8 cellular contexts compared by ENCODE assay signal in genomic region chr19:4373601-4374441, GRCh38. TPM values are rescaled to one million over a fixed set of nuclear protein-coding genes. Genes with fewer than 3 reads are reported as not detected.
A peak's percentile ranks its signal among the peaks of the same experiment; 100 is the strongest.
DNase-seq lines count a peak whose midpoint lies in the region; ATAC-seq, FAIRE-seq and TF ChIP-seq lines count a peak whose summit lies in the region.

No MANE protein-coding gene starts in this region.

- in situ Hi-C loops in brain microvascular endothelial cell (cut with HindIII; ENCODE audit: low pct_ligation_motif_present, low sequenced_read_pairs) = no loop called here

- H3K4me3 ChIP-seq in brain microvascular endothelial cell (ENCODE audit: low read depth, low read length) (no peak overlapping the region), lung (no peak overlapping the region), thyroid gland (replicated peaks in 1 of 3) (no peak overlapping the region), OCI-LY7 (ENCODE audit: low read depth, low read length, poor library complexity, severe bottlenecking) (no peak overlapping the region)

- 52 to 63% methylated on average over 24 of the region's 24 CpGs for WGBS in lung, 2 donors
- 42 to 54% methylated on average over 18 to 23 of the region's 24 CpGs for WGBS in thyroid gland, 2 donors

- BruUV-seq in OCI-LY7 (replicated peaks; lab: Mats Ljungman, UMichigan) = no TSS peak

- H3K4me1 ChIP-seq in lung (ENCODE audit: control insufficient read depth in 2 of 2, insufficient read depth in 2 of 2, low read length in 2 of 2) = peaks cover 16 to 66% of the 10 kb centered on the region in 2 donors
- H3K4me1 ChIP-seq in thyroid gland = peaks cover 75 to 97% of the 10 kb centered on the region in 2 donors
- H3K4me1 ChIP-seq in OCI-LY7 (ENCODE audit: insufficient read depth, low read length, poor library complexity, severe bottlenecking) = peaks cover 54% of the 10 kb centered on the region

- peaks cover 8% of the 10 kb centered on the region for H3K36me3 ChIP-seq in brain microvascular endothelial cell (replicated peaks)
- peaks cover 0 to 4% of the 10 kb centered on the region in 2 donors for H3K36me3 ChIP-seq in lung (ENCODE audit: control insufficient read depth in 2 of 2, insufficient read depth in 2 of 2, low read length in 2 of 2)
- no peaks in the 10 kb centered on the region for H3K36me3 ChIP-seq in thyroid gland
- H3K36me3 ChIP-seq in OCI-LY7 (ENCODE audit: insufficient read depth, low read length) = no peaks in the 10 kb centered on the region

- peak overlapping the region; percentile 41 for H3K27ac Mint-ChIP-seq in T-helper 1 cell treated with Interleukin-12 subunit alpha and Interleukin-12 subunit beta and Interleukin-4 antibody, amounts not matched to agents 30 μg/mL and 1 μg/mL, for 36 hours

- FAIRE-seq in GM12891 (lab: Jason Lieb, UNC) = no peak

- peak overlapping the region; percentile 66 for H3K27ac ChIP-seq in brain microvascular endothelial cell
- H3K27ac ChIP-seq in lung (ENCODE audit: low read depth in 1 of 2, low read length in 1 of 2) = peak overlapping the region; percentile 91 to 92
- peak overlapping the region; percentile 64 to 91 (median 87) for H3K27ac ChIP-seq in thyroid gland
- no peak overlapping the region for H3K27ac ChIP-seq in OCI-LY7 (ENCODE audit: low read depth, low read length, poor library complexity, severe bottlenecking)

- CTCF ChIA-PET in OCI-LY7 (lab: Charles Lee; ENCODE audit: unreplicated experiment) = no interaction called here

- intact Hi-C loops in thyroid gland (cut with DNase I) (no loop called here), OCI-LY7 (cut with micrococcal nuclease; ENCODE audit: unreplicated experiment) (no loop called here)

- no peak overlapping the region for H2AFZ ChIP-seq in OCI-LY7 (ENCODE audit: low read length)

- no peaks in the 10 kb centered on the region for H3K27me3 ChIP-seq in brain microvascular endothelial cell (replicated peaks)
- no peaks in the 10 kb centered on the region for H3K27me3 ChIP-seq in lung (ENCODE audit: control insufficient read depth, insufficient read depth)
- no peaks in the 10 kb centered on the region for H3K27me3 ChIP-seq in thyroid gland

- peaks cover 18% of the 10 kb centered on the region; the same call in 1 of the 2 replicates for H3K79me2 ChIP-seq in OCI-LY7 (ENCODE audit: insufficient read depth, low read depth, low read length)

- H3K9me3 Mint-ChIP-seq in T-helper 1 cell treated with Interleukin-12 subunit alpha and Interleukin-12 subunit beta and Interleukin-4 antibody, amounts not matched to agents 30 μg/mL and 1 μg/mL, for 36 hours = no peaks in the 10 kb centered on the region

- H3K4me1 Mint-ChIP-seq in T-helper 1 cell treated with Interleukin-12 subunit alpha and Interleukin-12 subunit beta and Interleukin-4 antibody, amounts not matched to agents 30 μg/mL and 1 μg/mL, for 36 hours (ENCODE audit: low read depth) = peaks cover 48% of the 10 kb centered on the region

- H4K20me1 ChIP-seq in OCI-LY7 (ENCODE audit: insufficient read depth, low read length) = peaks cover 20% of the 10 kb centered on the region

- H3K9me3 ChIP-seq in lung (ENCODE audit: control insufficient read depth in 2 of 2, insufficient read depth in 1 of 2, low read length in 1 of 2) = no peaks in the 10 kb centered on the region
- no peaks in the 10 kb centered on the region for H3K9me3 ChIP-seq in thyroid gland
- H3K9me3 ChIP-seq in OCI-LY7 (ENCODE audit: low read length) = no peaks in the 10 kb centered on the region

- no peaks in the 10 kb centered on the region for H3K36me3 Mint-ChIP-seq in T-helper 1 cell treated with Interleukin-12 subunit alpha and Interleukin-12 subunit beta and Interleukin-4 antibody, amounts not matched to agents 30 μg/mL and 1 μg/mL, for 36 hours (ENCODE audit: low read depth)

- POLR2A ChIA-PET in OCI-LY7 (lab: Charles Lee) = no interaction called here

- TF ChIP-seq CTCF in brain microvascular endothelial cell (IDR thresholded peaks at IDR 0.05; ENCODE audit: low read depth, low read length, missing control alignments) = no peak
- no peak for TF ChIP-seq CTCF in lung (IDR thresholded peaks at IDR 0.05; ENCODE audit: control extremely low read depth, extremely low read depth)
- TF ChIP-seq CTCF in thyroid gland (IDR thresholded peaks at IDR 0.05) = no peak
- TF ChIP-seq CTCF in OCI-LY7 (conservative IDR thresholded peaks at IDR 0.05; ENCODE audit: low read length) = no peak

- no peaks in the 10 kb centered on the region for H3K9me2 ChIP-seq in OCI-LY7 (ENCODE audit: insufficient read depth, low read length)

- no peak for DNase-seq in T-helper 1 cell
- no peak for DNase-seq in brain microvascular endothelial cell
- no peak for DNase-seq in lung (ENCODE audit: low spot score)
- peak; percentile 51 to 65 for DNase-seq in thyroid gland
- DNase-seq in SIG-M5 (lab: John Stamatoyannopoulos, UW) = no peak
- no peak for DNase-seq in OCI-LY7 (ENCODE audit: low spot score)
- DNase-seq in GM12891 (ENCODE audit: insufficient read length, low spot score) = no peak

- ATAC-seq in lung (ENCODE audit: insufficient read depth, low FRiP score) = no peak

- TF ChIP-seq POLR2A in thyroid gland (IDR thresholded peaks at IDR 0.05) (no peak), GM12891 (IDR thresholded peaks at IDR 0.05; ENCODE audit: low read depth, low read length) (no peak)

- no peak overlapping the region for H3K4me2 ChIP-seq in OCI-LY7 (ENCODE audit: low read length)

- H3K4me3 Mint-ChIP-seq in T-helper 1 cell treated with Interleukin-12 subunit alpha and Interleukin-12 subunit beta and Interleukin-4 antibody, amounts not matched to agents 30 μg/mL and 1 μg/mL, for 36 hours = no peak overlapping the region

- no peaks in the 10 kb centered on the region for H3K27me3 Mint-ChIP-seq in T-helper 1 cell treated with Interleukin-12 subunit alpha and Interleukin-12 subunit beta and Interleukin-4 antibody, amounts not matched to agents 30 μg/mL and 1 μg/mL, for 36 hours (ENCODE audit: low read depth)

TF ChIP-seq in GM12891, 5 proteins besides CTCF, POLR2A, EP300 and RAD21:
- TF ChIP-seq POLR2AphosphoS5 (IDR thresholded peaks at IDR 0.05; ENCODE audit: low read depth, low read length) (no peak), SPI1 (IDR thresholded peaks at IDR 0.05; ENCODE audit: low read depth, low read length) (no peak), PAX5 (IDR thresholded peaks at IDR 0.05; ENCODE audit: insufficient read depth, low read length, severe bottlenecking) (no peak), TAF1 (IDR thresholded peaks at IDR 0.05; ENCODE audit: low read depth, low read length) (no peak), POU2F2 (IDR thresholded peaks at IDR 0.05; ENCODE audit: low read depth, low read length) (no peak)

RNA-seq across cellular contexts. Expression of gene SH3GL1, which starts 26.5 kb away (rescaled TPM):
- total RNA-seq in lung (10 to 100 TPM; 30.6 to 68.6 TPM), thyroid gland (10 to 100 TPM; 33.1 to 42.4 (median 36.7) TPM), OCI-LY7 (2022) (38.9 and 39.0 TPM in 2 replicates)
- polyA plus RNA-seq in lung = 10 to 100 TPM; 53.1 to 65.4 TPM
- 24.3 and 33.2 TPM in 2 replicates for total RNA-seq in OCI-LY7 (2014; rRNA removed; shearing (Covaris generic))
- polyA plus RNA-seq in GM12891 (2012; ENCODE audit: low read depth, missing spikeins) = 25.7 TPM

RNA-seq across cellular contexts. Expression of gene CHAF1A, which starts 28.6 kb away (rescaled TPM):
- total RNA-seq in lung (10 to 100 TPM in 1 of 2 donors, 1 to 10 TPM in 1; 10.0 to 16.7 TPM), thyroid gland (1 to 10 TPM; 4.1 to 5.1 (median 4.4) TPM), OCI-LY7 (2022) (119 and 128 TPM in 2 replicates)
- polyA plus RNA-seq in lung = 1 to 10 TPM; 6.8 to 7.4 TPM
- total RNA-seq in OCI-LY7 (2014; rRNA removed; shearing (Covaris generic)) = 107 and 108 TPM in 2 replicates
- polyA plus RNA-seq in GM12891 (2012; ENCODE audit: low read depth, missing spikeins) = 21.8 TPM

RNA-seq across cellular contexts. Expression of gene MPND, which starts 30.5 kb away (rescaled TPM):
- total RNA-seq in lung (10 to 100 TPM in 1 of 2 donors, 1 to 10 TPM in 1; 9.1 to 30.5 TPM), thyroid gland (10 to 100 TPM in 2 of 4 donors, 1 to 10 TPM in 2; 5.6 to 10.5 (median 9.3) TPM), OCI-LY7 (2022) (19.1 and 19.5 TPM in 2 replicates)
- 10 to 100 TPM; 18.7 to 32.3 TPM for polyA plus RNA-seq in lung
- 6.7 and 7.2 TPM in 2 replicates for total RNA-seq in OCI-LY7 (2014; rRNA removed; shearing (Covaris generic))
- polyA plus RNA-seq in GM12891 (2012; ENCODE audit: low read depth, missing spikeins) = 14.6 TPM

RNA-seq across cellular contexts. Expression of gene STAP2, which starts 35.2 kb away (rescaled TPM):
- total RNA-seq in lung (10 to 100 TPM; 24.4 to 30.0 TPM), thyroid gland (10 to 100 TPM; 12.1 to 50.6 (median 29.7) TPM), OCI-LY7 (2022) (0.57 and 1.2 TPM in 2 replicates)
- 10 to 100 TPM; 24.6 to 32.6 TPM for polyA plus RNA-seq in lung
- 0.13 and 1.3 TPM in 2 replicates for total RNA-seq in OCI-LY7 (2014; rRNA removed; shearing (Covaris generic))
- 6.7 TPM for polyA plus RNA-seq in GM12891 (2012; ENCODE audit: low read depth, missing spikeins)

Comparison
In these comparisons a context has a peak if more than half of its experiments do, and no peak if none do; other contexts are left out.
1. DNase-seq: peak in thyroid gland (2 of 2); none in T-helper 1 cell (0 of 5), brain microvascular endothelial cell (single experiment), lung (single experiment), SIG-M5 (single experiment), OCI-LY7 (single experiment) and GM12891 (single experiment).
2. RNA of gene CHAF1A, which starts 28.6 kb away (total RNA-seq): 107 to 128 TPM in OCI-LY7; 10.0 to 16.7 TPM in lung and 4.1 to 5.1 TPM in thyroid gland; every median in the first group is over 4 times any median in the second.